ENCODE assay signal across 16 cellular contexts in the genomic region with DNA sequence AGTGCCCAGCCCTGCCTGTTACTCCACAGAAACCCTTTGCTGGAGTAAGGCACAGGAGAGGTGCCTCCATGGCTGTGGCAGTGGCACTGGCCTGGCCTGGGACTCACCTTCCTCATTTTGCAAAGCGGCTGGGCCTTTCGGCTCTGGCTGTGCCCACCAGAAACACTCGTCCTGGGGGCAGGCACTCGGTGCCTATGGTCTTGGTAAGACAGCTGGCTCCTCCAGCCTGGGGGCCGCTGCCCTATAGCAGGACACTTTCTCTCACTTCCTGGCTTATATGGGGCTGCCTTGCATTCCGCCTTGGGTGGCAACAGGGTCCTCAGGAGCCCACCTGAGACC. TPM values are rescaled to one million over a fixed set of nuclear protein-coding genes. Genes with fewer than 3 reads are reported as not detected.
DNase-seq lines count a peak whose midpoint lies in the region; ATAC-seq and TF ChIP-seq lines count a peak whose summit lies in the region.
"Had no signal": no experiment of that assay in that cellular context is flagged by ENCODE, and none has a peak within 500 bp of the region (broad histone marks: within the 10 kb centered on the region; RNA-seq: fewer than 3 reads in every experiment).

No MANE protein-coding gene starts in this region.

- dilution Hi-C loops in mammary epithelial cell (cut with HindIII; ENCODE audit: low sequenced_read_pairs), result no loop called here

- no TSS peak for BruUV-seq in MCF 10A (replicated peaks; lab: Mats Ljungman, UMichigan)
- BruUV-seq in mammary epithelial cell (replicated peaks; lab: Mats Ljungman, UMichigan), result no TSS peak

- no peak for DNase-seq in MCF 10A (ENCODE audit: unreplicated experiment)
- no peak for DNase-seq in mammary epithelial cell
- DNase-seq in upper lobe of left lung, result no peak
- DNase-seq in nucleus accumbens (lab: John Stamatoyannopoulos, UW), result no peak
- no peak for DNase-seq in retina
- DNase-seq: activated CD8-positive, alpha-beta T cell treated with anti-CD3 and anti-CD28 coated beads, Interleukin-2, amount 10 ng/mL, durations not matched to agents 7 days and 5 days; NCI-H2029 treated with DMSO at 0.1 percent for 48 hours; NCI-H526; stimulated activated CD4-positive, alpha-beta T cell treated with anti-CD3 and anti-CD28 coated beads, Interleukin-15, amount 100 ng/mL, for 24 hours; WERI-Rb-1 had no signal

- H3K27ac ChIP-seq in mammary epithelial cell (ENCODE audit: insufficient read depth, low read depth, low read length) (no peak overlapping the region), neutrophil (peak overlapping the region; percentile 85), upper lobe of left lung (peak overlapping the region; percentile 76 to 89 (median 84))
- H3K27ac ChIP-seq: epithelial cell of prostate, WERI-Rb-1 had no signal

- intact Hi-C loops in MCF 10A (cut with micrococcal nuclease) (no loop called here), mammary epithelial cell (cut with micrococcal nuclease) (no loop called here)
- intact Hi-C loops in dendritic cell treated with granulocyte-macrophage colony-stimulating factor and Interleukin-4, amounts not matched to agents 40 ng/mL and 50 ng/mL, for 4 days (cut with micrococcal nuclease), result loop anchor here (5.0 kb wide), 1 partner anchor 75 kb away; no protein-coding TSS in a partner anchor

- no peak overlapping the region for H3K4me2 ChIP-seq in mammary epithelial cell (ENCODE audit: insufficient read depth, low read depth, low read length)

- TF ChIP-seq CTCF in MCF 10A (IDR thresholded peaks at IDR 0.05; ENCODE audit: unreplicated experiment), result no peak
- no peak for TF ChIP-seq CTCF in mammary epithelial cell (conservative IDR thresholded peaks at IDR 0.05 in 1 of 2, IDR thresholded peaks at IDR 0.05 in 1 of 2; ENCODE audit: extremely low read depth in 1 of 2, insufficient read depth in 1 of 2, low read depth in 1 of 2, low read length in 2 of 2)
- no peak for TF ChIP-seq CTCF in neutrophil (IDR thresholded peaks at IDR 0.05)
- no peak for TF ChIP-seq CTCF in upper lobe of left lung (IDR thresholded peaks at IDR 0.05)

- peak overlapping the region; percentile 97 for H3K27ac Mint-ChIP-seq in MCF 10A (ENCODE audit: low read depth, unreplicated experiment)
- H3K27ac Mint-ChIP-seq in dendritic cell treated with granulocyte-macrophage colony-stimulating factor and Interleukin-4, amounts not matched to agents 40 ng/mL and 50 ng/mL, for 4 days, result peak overlapping the region; percentile 81
- H3K27ac Mint-ChIP-seq: activated CD8-positive, alpha-beta T cell treated with anti-CD3 and anti-CD28 coated beads, Interleukin-2, amount 10 ng/mL, durations not matched to agents 7 days and 5 days had no signal

- H3K27me3 ChIP-seq in mammary epithelial cell (ENCODE audit: insufficient read depth, low read length), result no peaks in the 10 kb centered on the region
- no peaks in the 10 kb centered on the region for H3K27me3 ChIP-seq in neutrophil
- H3K27me3 ChIP-seq in upper lobe of left lung, result no peaks in the 10 kb centered on the region

- H3K36me3 Mint-ChIP-seq in MCF 10A (ENCODE audit: insufficient read depth, unreplicated experiment), result peaks cover 6% of the 10 kb centered on the region
- peaks cover 14% of the 10 kb centered on the region for H3K36me3 Mint-ChIP-seq in dendritic cell treated with granulocyte-macrophage colony-stimulating factor and Interleukin-4, amounts not matched to agents 40 ng/mL and 50 ng/mL, for 4 days (ENCODE audit: low read depth)

- no peak for ATAC-seq in upper lobe of left lung (ENCODE audit: low FRiP score in 2 of 2)
- no peak for ATAC-seq in GM18505 (IDR thresholded peaks at IDR 0.05; ENCODE audit: unreplicated experiment)
- ATAC-seq: activated CD8-positive, alpha-beta T cell treated with anti-CD3 and anti-CD28 coated beads, Interleukin-2, amount 10 ng/mL, durations not matched to agents 7 days and 5 days; activated T-helper 17 cell treated with anti-CD3 and anti-CD28 coated beads, Interleukin-2, amount 50 U/mL, for 72 hours had no signal

- peaks cover 50% of the 10 kb centered on the region for H3K4me1 Mint-ChIP-seq in MCF 10A (ENCODE audit: insufficient read depth, unreplicated experiment)
- H3K4me1 Mint-ChIP-seq in dendritic cell treated with granulocyte-macrophage colony-stimulating factor and Interleukin-4, amounts not matched to agents 40 ng/mL and 50 ng/mL, for 4 days (ENCODE audit: low read depth), result peaks cover 98% of the 10 kb centered on the region

- H3K4me1 ChIP-seq in mammary epithelial cell (ENCODE audit: insufficient read depth, low read length) (peaks cover 71% of the 10 kb centered on the region), neutrophil (ENCODE audit: control insufficient read depth in 1 of 2, insufficient read depth in 1 of 2, low read depth in 1 of 2, low read length in 1 of 2) (peaks cover 68 to 86% of the 10 kb centered on the region in 2 experiments), upper lobe of left lung (peaks cover 96 to 100% (median 99%) of the 10 kb centered on the region in 4 donors)

- POLR2A ChIA-PET in MCF 10A (lab: Yijun Ruan, JAX), result interaction anchor here (8.5 kb wide), 1 partner anchor 9 kb away, joined by 122 read pairs; a partner anchor contains a TSS

- H3K36me3 ChIP-seq in mammary epithelial cell (ENCODE audit: insufficient read depth, low read length), result no peaks in the 10 kb centered on the region
- H3K36me3 ChIP-seq in neutrophil, result no peaks in the 10 kb centered on the region
- H3K36me3 ChIP-seq in upper lobe of left lung, result no peaks in the 10 kb centered on the region
- H3K36me3 ChIP-seq: WERI-Rb-1 had no signal

- in situ Hi-C loops in mammary epithelial cell (cut with MboI; ENCODE audit: low sequenced_read_pairs in 2 of 2), result no loop called here

- no peak overlapping the region for H2AFZ ChIP-seq in mammary epithelial cell (ENCODE audit: low read depth, low read length)

- TF ChIP-seq EP300 in upper lobe of left lung (IDR thresholded peaks at IDR 0.05), result no peak

- no peaks in the 10 kb centered on the region for H4K20me1 ChIP-seq in mammary epithelial cell (ENCODE audit: insufficient read depth, low read length)

- 100% methylated on average over 6 of the region's 6 CpGs for WGBS in mammary epithelial cell (ENCODE audit: low coverage, missing lambda C conversion rate)
- 96% methylated on average over 6 of the region's 6 CpGs; no CpG with 5 or more reads in 1 of the 2 donors for WGBS in upper lobe of left lung, 2 donors

- TF ChIP-seq POLR2A in upper lobe of left lung (IDR thresholded peaks at IDR 0.05), result no peak
- TF ChIP-seq POLR2A in GM18505 (IDR thresholded peaks at IDR 0.05; ENCODE audit: borderline replicate concordance, extremely low read depth, insufficient read depth, insufficient read length), result no peak

- H3K4me3 ChIP-seq in mammary epithelial cell (replicated peaks in 1 of 3; ENCODE audit: insufficient read depth in 1 of 3, low read depth in 2 of 3, low read length in 3 of 3) (no peak overlapping the region), neutrophil (ENCODE audit: low read depth in 1 of 2, low read length in 1 of 2) (no peak overlapping the region), upper lobe of left lung (no peak overlapping the region)
- H3K4me3 ChIP-seq: coronary artery had no signal

- peaks cover 95% of the 10 kb centered on the region for H3K79me2 ChIP-seq in mammary epithelial cell (ENCODE audit: insufficient read depth, low read length)

- no peaks in the 10 kb centered on the region for H3K9me3 Mint-ChIP-seq in MCF 10A (ENCODE audit: unreplicated experiment)
- no peaks in the 10 kb centered on the region for H3K9me3 Mint-ChIP-seq in dendritic cell treated with granulocyte-macrophage colony-stimulating factor and Interleukin-4, amounts not matched to agents 40 ng/mL and 50 ng/mL, for 4 days
- H3K9me3 Mint-ChIP-seq: activated T-helper 17 cell treated with anti-CD3 and anti-CD28 coated beads, Interleukin-2, amount 50 U/mL, for 72 hours had no signal

- no peaks in the 10 kb centered on the region for H3K27me3 Mint-ChIP-seq in MCF 10A (ENCODE audit: insufficient read depth, unreplicated experiment)
- H3K27me3 Mint-ChIP-seq in dendritic cell treated with granulocyte-macrophage colony-stimulating factor and Interleukin-4, amounts not matched to agents 40 ng/mL and 50 ng/mL, for 4 days, result no peaks in the 10 kb centered on the region
- H3K27me3 Mint-ChIP-seq: activated T-helper 17 cell treated with anti-CD3 and anti-CD28 coated beads, Interleukin-2, amount 50 U/mL, for 72 hours had no signal

- H3K9me3 ChIP-seq in mammary epithelial cell (replicated peaks; ENCODE audit: insufficient read depth, low read length) (no peaks in the 10 kb centered on the region), neutrophil (no peaks in the 10 kb centered on the region), upper lobe of left lung (no peaks in the 10 kb centered on the region)

- CTCF ChIA-PET in MCF 10A (lab: Yijun Ruan, JAX), result no interaction called here
- CTCF ChIA-PET in mammary epithelial cell (lab: Charles Lee; ENCODE audit: low non-redundant PET), result no interaction called here

- H3K4me3 Mint-ChIP-seq in MCF 10A (ENCODE audit: unreplicated experiment), result no peak overlapping the region
- no peak overlapping the region for H3K4me3 Mint-ChIP-seq in dendritic cell treated with granulocyte-macrophage colony-stimulating factor and Interleukin-4, amounts not matched to agents 40 ng/mL and 50 ng/mL, for 4 days
- H3K4me3 Mint-ChIP-seq: activated CD8-positive, alpha-beta T cell treated with anti-CD3 and anti-CD28 coated beads, Interleukin-2, amount 10 ng/mL, durations not matched to agents 7 days and 5 days; activated T-helper 17 cell treated with anti-CD3 and anti-CD28 coated beads, Interleukin-2, amount 50 U/mL, for 72 hours had no signal

- no peak overlapping the region for H3K9ac ChIP-seq in mammary epithelial cell (ENCODE audit: insufficient read depth, low read length)

RNA-seq across cellular contexts. Expression of a gene that starts 13.2 kb away (rescaled TPM):
- 15.5 and 20.3 TPM in 2 replicates for total RNA-seq in MCF 10A (2022)
- total RNA-seq in mammary epithelial cell, result 10 to 100 TPM; 22.3 to 25.0 TPM
- polyA plus RNA-seq in mammary epithelial cell, result 5.9 TPM
- polyA minus RNA-seq in mammary epithelial cell, result 16.3 TPM
- total RNA-seq in upper lobe of left lung, result 10 to 100 TPM; 51.0 to 99.2 (median 91.8) TPM
